10 cellular contexts compared by ENCODE assay signal in the genomic region with DNA sequence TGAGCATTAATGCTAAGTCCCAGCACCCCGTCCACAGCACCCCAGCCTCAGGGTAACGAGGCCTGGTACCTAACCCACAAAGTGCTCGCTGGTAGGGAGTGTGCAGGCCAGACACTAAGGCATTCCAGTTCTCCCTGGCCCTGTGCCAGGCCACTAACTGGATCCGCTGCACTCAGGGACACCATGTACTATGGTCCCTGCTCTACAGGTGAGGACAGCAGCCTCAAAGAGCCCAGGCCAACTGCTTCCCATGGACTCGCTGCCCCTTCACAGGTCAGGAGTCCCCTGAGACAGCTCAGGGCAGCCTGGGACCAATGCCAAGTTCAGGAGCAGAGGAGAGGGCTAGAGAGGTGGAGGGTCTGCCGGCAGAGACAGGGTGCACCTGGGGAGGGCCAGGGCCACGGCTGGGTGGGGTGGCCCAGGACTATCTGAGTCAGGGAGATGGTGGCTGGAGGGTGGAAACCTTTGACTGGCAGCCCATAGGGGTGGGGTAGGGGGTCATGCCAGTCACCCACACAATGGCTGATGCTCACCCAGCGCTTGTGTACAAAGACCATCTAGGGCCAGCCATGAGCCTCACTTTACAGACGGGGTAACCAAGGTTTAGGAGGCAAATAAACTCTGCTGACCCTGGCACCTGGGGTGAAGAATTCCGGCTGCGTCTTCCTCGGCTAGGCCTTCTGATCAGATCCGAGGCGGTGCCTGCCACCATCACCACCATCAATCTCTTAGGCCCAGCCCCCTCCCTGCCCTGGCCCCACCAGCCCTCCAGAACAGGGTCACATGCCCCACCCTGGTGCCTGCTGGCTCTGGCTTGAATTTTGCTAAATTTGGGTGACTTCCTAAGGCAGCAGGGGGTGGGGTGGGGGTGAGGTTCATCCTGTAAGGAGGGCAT. TPM values are rescaled to one million over a fixed set of nuclear protein-coding genes. Genes with fewer than 3 reads are reported as not detected.
A peak's percentile ranks its signal among the peaks of the same experiment; 100 is the strongest.
DNase-seq lines count a peak whose midpoint lies in the region; ATAC-seq and TF ChIP-seq lines count a peak whose summit lies in the region.
"Had no signal": no experiment of that assay in that cellular context is flagged by ENCODE, and none has a peak within 500 bp of the region (broad histone marks: within the 10 kb centered on the region; RNA-seq: fewer than 3 reads in every experiment).

No MANE protein-coding gene starts in this region.

- intact Hi-C loops in left ventricle myocardium inferior (cut with micrococcal nuclease): loop anchor here (10.0 kb wide), 1 partner anchor 55 kb away; the partner anchor contains the start of gene MRGPRG
- intact Hi-C loops in ovary (cut with DNase I): no loop called here

- no peak for TF ChIP-seq EP300 in ovary (IDR thresholded peaks at IDR 0.05)

- ATAC-seq in WTC11 (peak; percentile 7), GM18907 (IDR thresholded peaks at IDR 0.05; ENCODE audit: unreplicated experiment) (no peak)

- H3K27me3 Mint-ChIP-seq in WTC11 (ENCODE audit: low read depth): peaks cover 13% of the 10 kb centered on the region

- WGBS in ovary, 3 donors: 33 to 41% (median 39%) methylated on average over 14 of the region's 14 CpGs

- H3K9me3 Mint-ChIP-seq in WTC11: no peaks in the 10 kb centered on the region
- H3K9me3 Mint-ChIP-seq: activated T-cell treated with anti-CD3 and anti-CD28 coated beads, Interleukin-2, amount 50 U/mL, for 4 hours had no signal

- peaks cover 4% of the 10 kb centered on the region for H3K9me3 ChIP-seq in AG04450 (ENCODE audit: control insufficient read depth, insufficient read depth, low read length)
- no peaks in the 10 kb centered on the region for H3K9me3 ChIP-seq in left ventricle myocardium inferior (replicated peaks)
- no peaks in the 10 kb centered on the region for H3K9me3 ChIP-seq in ovary

- H3K4me3 Mint-ChIP-seq in WTC11: peak overlapping the region; percentile 66
- H3K4me3 Mint-ChIP-seq: activated T-cell treated with anti-CD3 and anti-CD28 coated beads, Interleukin-2, amount 50 U/mL, for 4 hours had no signal

- POLR2A ChIA-PET in AG04450 (lab: Yijun Ruan, JAX) (no interaction called here), WTC11 (lab: Charles Lee) (no interaction called here)

- TF ChIP-seq POLR2A in ovary (IDR thresholded peaks at IDR 0.05): no peak

- H3K36me3 Mint-ChIP-seq in WTC11: no peaks in the 10 kb centered on the region

- H3K36me3 ChIP-seq in left ventricle myocardium inferior: no peaks in the 10 kb centered on the region
- H3K36me3 ChIP-seq in ovary: no peaks in the 10 kb centered on the region

- H3K4me1 ChIP-seq in left ventricle myocardium inferior (peaks cover 97% of the 10 kb centered on the region), ovary (ENCODE audit: insufficient read depth) (peaks cover 23% of the 10 kb centered on the region)

- H3K27me3 ChIP-seq in AG04450 (ENCODE audit: control insufficient read depth, insufficient read depth, low read length) (no peaks in the 10 kb centered on the region), left ventricle myocardium inferior (ENCODE audit: low read depth) (no peaks in the 10 kb centered on the region), ovary (no peaks in the 10 kb centered on the region)

- peak overlapping the region; percentile 23; the same call in 1 of the 2 replicates for H3K27ac Mint-ChIP-seq in WTC11

- CTCF ChIA-PET in AG04450 (lab: Charles Lee) (interaction anchor here (1.1 kb wide), 1 partner anchor 68 kb away, joined by 3 read pairs; no protein-coding TSS in a partner anchor), WTC11 (lab: Charles Lee) (interaction anchor here (1.0 to 2.6 kb wide), 9 partner anchors 10 to 68 kb away, joined by 3 to 14 read pairs (median 8); no protein-coding TSS in a partner anchor)

- peaks cover 57% of the 10 kb centered on the region for H3K4me1 Mint-ChIP-seq in WTC11

- peak overlapping the region; percentile 66 for H3K4me3 ChIP-seq in AG04450 (ENCODE audit: low read depth, low read length)
- peak overlapping the region; percentile 63 for H3K4me3 ChIP-seq in left ventricle myocardium inferior
- H3K4me3 ChIP-seq in ovary: peak overlapping the region; percentile 52

- peak overlapping the region; percentile 21 for H3K27ac ChIP-seq in AG04450 (ENCODE audit: low read depth, low read length)
- peak overlapping the region; percentile 93 for H3K27ac ChIP-seq in left ventricle myocardium inferior (replicated peaks)
- peak overlapping the region; percentile 40 to 50 for H3K27ac ChIP-seq in ovary

- TF ChIP-seq CTCF in AG04450 (IDR thresholded peaks at IDR 0.05; ENCODE audit: low read depth, low read length): no peak
- TF ChIP-seq CTCF in WTC11 (IDR thresholded peaks at IDR 0.05): no peak
- no peak for TF ChIP-seq CTCF in left ventricle myocardium inferior (IDR thresholded peaks at IDR 0.05; ENCODE audit: borderline replicate concordance)
- TF ChIP-seq CTCF in ovary (IDR thresholded peaks at IDR 0.05): no peak

- no peak for DNase-seq in AG04450 (ENCODE audit: low read depth, low spot score)
- DNase-seq in WTC11 (ENCODE audit: low spot score): peak; percentile 37
- peak; percentile 81 for DNase-seq in left ventricle myocardium inferior
- DNase-seq in ovary: peak; percentile 58 to 78 (median 69)
- DNase-seq in activated CD4-positive, CD25-positive, alpha-beta regulatory T cell (lab: John Stamatoyannopoulos, UW): no peak
- no peak for DNase-seq in NCI-H187 (lab: John Stamatoyannopoulos, UW)
- DNase-seq in activated CD4-positive, alpha-beta T cell treated with anti-CD3 and anti-CD28 coated beads for 48 hours: no peak
- DNase-seq: activated T-cell treated with anti-CD3 and anti-CD28 coated beads, Interleukin-2, amount 50 U/mL, for 4 hours had no signal

TF ChIP-seq in WTC11, 78 proteins besides CTCF, POLR2A, EP300 and RAD21 (continues in another document):
- TF ChIP-seq ZNF396 (CRISPR knock-in tag; IDR thresholded peaks at IDR 0.05; ENCODE audit: borderline replicate concordance): no peak
- TF ChIP-seq, protein P1, sequence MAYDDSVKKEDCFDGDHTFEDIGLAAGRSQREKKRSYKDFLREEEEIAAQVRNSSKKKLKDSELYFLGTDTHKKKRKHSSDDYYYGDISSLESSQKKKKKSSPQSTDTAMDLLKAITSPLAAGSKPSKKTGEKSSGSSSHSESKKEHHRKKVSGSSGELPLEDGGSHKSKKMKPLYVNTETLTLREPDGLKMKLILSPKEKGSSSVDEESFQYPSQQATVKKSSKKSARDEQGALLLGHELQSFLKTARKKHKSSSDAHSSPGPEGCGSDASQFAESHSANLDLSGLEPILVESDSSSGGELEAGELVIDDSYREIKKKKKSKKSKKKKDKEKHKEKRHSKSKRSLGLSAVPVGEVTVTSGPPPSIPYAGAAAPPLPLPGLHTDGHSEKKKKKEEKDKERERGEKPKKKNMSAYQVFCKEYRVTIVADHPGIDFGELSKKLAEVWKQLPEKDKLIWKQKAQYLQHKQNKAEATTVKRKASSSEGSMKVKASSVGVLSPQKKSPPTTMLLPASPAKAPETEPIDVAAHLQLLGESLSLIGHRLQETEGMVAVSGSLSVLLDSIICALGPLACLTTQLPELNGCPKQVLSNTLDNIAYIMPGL (CRISPR knock-in tag; IDR thresholded peaks at IDR 0.05): no peak
- no peak for TF ChIP-seq PREB (CRISPR knock-in tag; IDR thresholded peaks at IDR 0.05; ENCODE audit: borderline replicate concordance)
- TF ChIP-seq, protein P2, sequence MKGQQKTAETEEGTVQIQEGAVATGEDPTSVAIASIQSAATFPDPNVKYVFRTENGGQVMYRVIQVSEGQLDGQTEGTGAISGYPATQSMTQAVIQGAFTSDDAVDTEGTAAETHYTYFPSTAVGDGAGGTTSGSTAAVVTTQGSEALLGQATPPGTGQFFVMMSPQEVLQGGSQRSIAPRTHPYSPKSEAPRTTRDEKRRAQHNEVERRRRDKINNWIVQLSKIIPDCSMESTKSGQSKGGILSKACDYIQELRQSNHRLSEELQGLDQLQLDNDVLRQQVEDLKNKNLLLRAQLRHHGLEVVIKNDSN (CRISPR knock-in tag; IDR thresholded peaks at IDR 0.05): peak; percentile 22; the same call in 1 of the 2 replicates
- TF ChIP-seq USF2 (CRISPR knock-in tag; IDR thresholded peaks at IDR 0.05): peak; percentile 68
- no peak for TF ChIP-seq FOXK1 (CRISPR knock-in tag; IDR thresholded peaks at IDR 0.05)
- TF ChIP-seq TEAD4 (CRISPR knock-in tag; IDR thresholded peaks at IDR 0.05): no peak
- TF ChIP-seq NFE2L1 (CRISPR knock-in tag; IDR thresholded peaks at IDR 0.05): no peak
- no peak for TF ChIP-seq FOXP1 (CRISPR knock-in tag; IDR thresholded peaks at IDR 0.05; ENCODE audit: borderline replicate concordance)

RNA-seq across cellular contexts. Expression of gene OSBPL5, which starts 5.6 kb away (rescaled TPM):
- 7.4 and 11.9 TPM in 2 replicates for polyA plus RNA-seq in AG04450 (2011; rRNA removed)
- polyA minus RNA-seq in AG04450 (2011; rRNA and poly(A)+ RNA removed): 13.0 and 14.7 TPM in 2 replicates
- total RNA-seq in WTC11 (2021): 13.1 to 17.7 TPM (median 14.8 TPM) in 3 replicates
- total RNA-seq in left ventricle myocardium inferior: 11.4 TPM
- 10 to 100 TPM; 12.5 to 41.0 (median 34.1) TPM for total RNA-seq in ovary
- 10 to 100 TPM in 1 of 2 donors, 1 to 10 TPM in 1; 3.0 to 23.3 TPM for polyA plus RNA-seq in ovary

RNA-seq across cellular contexts. Expression of gene MRGPRG, which starts 59.1 kb away (rescaled TPM):
- polyA plus RNA-seq in AG04450 (2011; rRNA removed): not detected in 2 replicates
- polyA minus RNA-seq in AG04450 (2011; rRNA and poly(A)+ RNA removed): not detected in 2 replicates
- total RNA-seq in WTC11 (2021): not detected in 3 replicates
- total RNA-seq in left ventricle myocardium inferior: not detected
- not detected for total RNA-seq in ovary
- polyA plus RNA-seq in ovary: not detected
- total RNA-seq: activated T-cell treated with anti-CD3 and anti-CD28 coated beads, Interleukin-2, amount 50 U/mL, for 4 hours; myocyte had no signal

Comparison
In these comparisons a context has a peak if more than half of its experiments do, and no peak if none do; other contexts are left out.
1. DNase-seq: peak in WTC11 (single experiment), left ventricle myocardium inferior (single experiment) and ovary (5 of 5); none in AG04450 (single experiment), activated CD4-positive, CD25-positive, alpha-beta regulatory T cell (0 of 4), NCI-H187 (0 of 2) and activated CD4-positive, alpha-beta T cell treated with anti-CD3 and anti-CD28 coated beads for 48 hours (single experiment).
2. H3K27ac ChIP-seq: peak in every context shown above with its lines; median percentile 93 in left ventricle myocardium inferior; 45 in ovary; 21 in AG04450.
3. Peak in every context shown above with its lines, with median percentiles within 50 percentile points of each other: H3K4me3 ChIP-seq.